9 cellular contexts compared by ENCODE assay signal in the genomic region with DNA sequence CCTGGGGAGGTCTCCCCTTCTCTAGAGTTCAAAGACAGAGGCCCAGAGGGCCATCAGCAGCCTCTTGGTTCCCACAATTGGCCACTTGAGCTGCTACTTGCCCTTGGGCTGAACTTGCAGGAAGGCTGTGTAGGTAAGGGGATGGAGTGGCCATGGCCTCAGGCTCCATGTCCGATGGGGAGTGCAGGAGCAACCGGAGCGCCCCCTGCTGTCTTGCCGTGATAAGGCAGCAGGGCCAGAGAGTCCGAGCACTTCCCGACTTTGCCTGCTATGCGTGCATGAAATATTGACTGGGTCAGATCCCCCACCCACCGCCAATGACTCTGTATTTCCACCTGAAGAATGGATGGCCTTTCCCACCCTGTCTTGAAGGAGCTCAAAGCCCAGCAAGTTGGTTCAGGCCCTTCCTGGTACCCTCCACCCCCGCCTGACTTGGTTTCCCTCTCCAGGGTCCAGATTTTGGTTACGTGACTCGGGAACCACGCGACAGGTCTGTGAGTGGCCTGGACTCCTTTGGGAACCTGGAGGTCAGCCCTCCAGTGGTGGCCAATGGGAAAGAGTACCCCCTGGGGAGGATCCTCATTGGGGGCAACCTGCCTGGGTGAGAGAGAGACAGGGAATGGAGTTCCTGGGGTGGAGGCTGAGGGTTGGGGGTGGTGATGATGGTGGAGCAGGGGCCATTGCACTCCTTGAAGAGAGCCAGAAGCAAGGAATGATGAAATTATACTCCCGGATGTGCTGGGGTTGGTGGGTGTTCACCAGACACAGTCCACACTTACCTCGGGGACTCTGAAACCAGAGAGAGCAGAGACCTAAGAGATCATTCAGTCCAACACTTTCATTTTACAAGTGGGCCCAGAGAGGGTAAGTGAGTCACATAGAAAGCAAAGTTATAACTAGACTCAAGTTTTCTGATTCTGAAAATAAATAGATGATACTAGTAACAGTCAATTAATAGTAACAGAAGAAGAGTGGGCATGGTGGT. TPM values are rescaled to one million over a fixed set of nuclear protein-coding genes. Genes with fewer than 3 reads are reported as not detected.
DNase-seq lines count a peak whose midpoint lies in the region; ATAC-seq and TF ChIP-seq lines count a peak whose summit lies in the region.
"Had no signal": no experiment of that assay in that cellular context is flagged by ENCODE, and none has a peak within 500 bp of the region (broad histone marks: within the 10 kb centered on the region; RNA-seq: fewer than 3 reads in every experiment).

No MANE protein-coding gene starts in this region.

- H3K4me1 Mint-ChIP-seq in chondrocyte (ENCODE audit: low read depth), result no peaks in the 10 kb centered on the region
- no peaks in the 10 kb centered on the region for H3K4me1 Mint-ChIP-seq in mesothelial cell of epicardium

- H3K9me3 Mint-ChIP-seq in chondrocyte (ENCODE audit: low read depth), result no peaks in the 10 kb centered on the region
- no peaks in the 10 kb centered on the region for H3K9me3 Mint-ChIP-seq in mesothelial cell of epicardium

- H3K36me3 Mint-ChIP-seq in chondrocyte (ENCODE audit: low read depth) (no peaks in the 10 kb centered on the region), mesothelial cell of epicardium (no peaks in the 10 kb centered on the region)

- H3K27me3 Mint-ChIP-seq in chondrocyte (ENCODE audit: low read depth) (no peaks in the 10 kb centered on the region), mesothelial cell of epicardium (ENCODE audit: low read depth) (peaks cover 6% of the 10 kb centered on the region)

- TF ChIP-seq CTCF in chondrocyte (IDR thresholded peaks at IDR 0.05) (peak; percentile 79), mesothelial cell of epicardium (IDR thresholded peaks at IDR 0.05; ENCODE audit: unreplicated experiment) (peak; percentile 48)

- DNase-seq in NCI-H1694 treated with DMSO at 0.1 percent for 48 hours (lab: John Stamatoyannopoulos, UW), result peak; percentile 5
- DNase-seq in NCI-H1694 (lab: John Stamatoyannopoulos, UW), result no peak
- peak; percentile 90 for DNase-seq in HEK293T (ENCODE audit: extremely low spot score)
- peak; percentile 71 for DNase-seq in OCI-M1 (lab: John Stamatoyannopoulos, UW)
- DNase-seq in chondrocyte (ENCODE audit: low spot score), result peak; percentile 60
- peak in 1 of 2 experiments; percentile 63 for DNase-seq in mesothelial cell of epicardium (ENCODE audit: low spot score in 2 of 2, unreplicated experiment in 2 of 2)

- H3K4me3 Mint-ChIP-seq in chondrocyte (ENCODE audit: unreplicated experiment), result no peak overlapping the region
- no peak overlapping the region for H3K4me3 Mint-ChIP-seq in mesothelial cell of epicardium

- POLR2A ChIA-PET in HEK293T (lab: Yijun Ruan, JAX), result no interaction called here

- ATAC-seq in GM19467 (IDR thresholded peaks at IDR 0.05; ENCODE audit: unreplicated experiment) (no peak), GM18909 (IDR thresholded peaks at IDR 0.05; ENCODE audit: poor library complexity, unreplicated experiment) (no peak)

- no peak overlapping the region for H3K27ac Mint-ChIP-seq in chondrocyte (ENCODE audit: unreplicated experiment)
- no peak overlapping the region for H3K27ac Mint-ChIP-seq in mesothelial cell of epicardium

- CTCF ChIA-PET in HEK293T (lab: Yijun Ruan, JAX), result interaction anchor here (0.8 to 1.4 kb wide), 6 partner anchors 9 to 149 kb away, joined by 3 to 6 read pairs (median 4); no protein-coding TSS in a partner anchor

TF ChIP-seq in HEK293T, 16 proteins besides CTCF, POLR2A, EP300 and RAD21:
- TF ChIP-seq ELF4 (IDR thresholded peaks at IDR 0.05) (no peak), L3MBTL2 (conservative IDR thresholded peaks at IDR 0.05) (no peak), LEF1 (IDR thresholded peaks at IDR 0.05; ENCODE audit: borderline replicate concordance) (no peak), TARDBP (IDR thresholded peaks at IDR 0.05) (no peak), NFRKB (IDR thresholded peaks at IDR 0.05) (no peak), FOXK2 (IDR thresholded peaks at IDR 0.05) (no peak), HDGF (IDR thresholded peaks at IDR 0.05; ENCODE audit: borderline replicate concordance) (no peak), SP1 (IDR thresholded peaks at IDR 0.05) (no peak), BHLHE40 (IDR thresholded peaks at IDR 0.05; ENCODE audit: borderline replicate concordance) (no peak), ARNT (IDR thresholded peaks at IDR 0.05) (no peak), CTBP1 (IDR thresholded peaks at IDR 0.05; ENCODE audit: borderline replicate concordance) (no peak)

RNA-seq across cellular contexts. Expression of gene PADI3, which starts 25.6 kb away (rescaled TPM):
- not detected in 3 replicates for total RNA-seq in chondrocyte
- total RNA-seq in mesothelial cell of epicardium, result 0.07 TPM in 1 of 3 replicates, not detected in the others
- total RNA-seq: skeletal muscle tissue had no signal

RNA-seq across cellular contexts. Expression of gene PADI4, which starts 33.5 kb away (rescaled TPM):
- total RNA-seq in chondrocyte (0.60 TPM in 1 of 3 replicates, not detected in the others), mesothelial cell of epicardium (not detected in 3 replicates)
